Comparison of ENCODE assay signal across 8 cellular contexts in genomic region chr2:24359129-24359528, GRCh38. TPM values are rescaled to one million over a fixed set of nuclear protein-coding genes. Genes with fewer than 3 reads are reported as not detected.
DNase-seq lines count a peak whose midpoint lies in the region; ATAC-seq, FAIRE-seq and TF ChIP-seq lines count a peak whose summit lies in the region.

No MANE protein-coding gene starts in this region.

- H3K4me2 ChIP-seq in SU-DHL-6 (ENCODE audit: low read depth, low read length, poor library complexity, severe bottlenecking) = peak overlapping the region; percentile 74

- peaks cover 9% of the 10 kb centered on the region; the same call in 1 of the 2 replicates for H4K20me1 ChIP-seq in SU-DHL-6 (ENCODE audit: low read depth, low read length)

- DNase-seq in GM18507 (ENCODE audit: extremely low spot score, insufficient read length, low read depth) (no peak), fibroblast of the aortic adventitia (ENCODE audit: low read depth) (peak; percentile 13), sigmoid colon (no peak)
- DNase-seq in activated CD4-positive, alpha-beta T cell treated with anti-CD3 and anti-CD28 coated beads, Interleukin-2, amount 50 U/mL, for 48 hours = no peak

- H3K9me2 ChIP-seq in SU-DHL-6 (replicated peaks; ENCODE audit: insufficient read depth, low read length) = no peaks in the 10 kb centered on the region

- ATAC-seq in GM19328 (IDR thresholded peaks at IDR 0.05; ENCODE audit: unreplicated experiment) (no peak), HG02870 (IDR thresholded peaks at IDR 0.05; ENCODE audit: unreplicated experiment) (no peak), HG03457 (IDR thresholded peaks at IDR 0.05; ENCODE audit: unreplicated experiment) (no peak)

- H3K36me3 ChIP-seq in SU-DHL-6 (ENCODE audit: low read length) (no peaks in the 10 kb centered on the region), sigmoid colon (no peaks in the 10 kb centered on the region)

- 38 to 41% methylated on average over 9 of the region's 9 CpGs for WGBS in sigmoid colon, 2 donors

- TF ChIP-seq EP300 in sigmoid colon (IDR thresholded peaks at IDR 0.05) = no peak

- peak overlapping the region; percentile 95 for H3K4me3 ChIP-seq in SU-DHL-6 (ENCODE audit: insufficient read depth, low read length, poor library complexity, severe bottlenecking)
- H3K4me3 ChIP-seq in fibroblast of the aortic adventitia (ENCODE audit: low read depth, low read length) = peak overlapping the region; percentile 83
- H3K4me3 ChIP-seq in sigmoid colon = peak overlapping the region; percentile 77 to 100 (median 94)

- TF ChIP-seq POLR2A in sigmoid colon (IDR thresholded peaks at IDR 0.05) = no peak

- H3K9ac ChIP-seq in SU-DHL-6 (ENCODE audit: low read length) = peak overlapping the region; percentile 93

- peaks cover 57% of the 10 kb centered on the region for H3K79me2 ChIP-seq in SU-DHL-6 (ENCODE audit: insufficient read depth, low read length)

- FAIRE-seq in GM18507 (lab: Jason Lieb, UNC) = peak; percentile 26

- H2AFZ ChIP-seq in SU-DHL-6 (ENCODE audit: low read depth, low read length, severe bottlenecking) = peak overlapping the region; percentile 95

- H3K27me3 ChIP-seq in SU-DHL-6 (ENCODE audit: low read length) (no peaks in the 10 kb centered on the region), sigmoid colon (no peaks in the 10 kb centered on the region)

- H3F3A ChIP-seq in SU-DHL-6 (ENCODE audit: insufficient read depth) = peaks cover 26% of the 10 kb centered on the region

- TF ChIP-seq CTCF in SU-DHL-6 (IDR thresholded peaks at IDR 0.05; ENCODE audit: insufficient read depth, low read length, poor library complexity, severe bottlenecking) (no peak), fibroblast of the aortic adventitia (IDR thresholded peaks at IDR 0.05; ENCODE audit: insufficient read depth, low read length) (no peak), sigmoid colon (IDR thresholded peaks at IDR 0.05) (no peak)

- intact Hi-C loops in sigmoid colon (cut with DNase I) = no loop called here

- peaks cover 0 to 34% (median 18%) of the 10 kb centered on the region in 4 donors for H3K4me1 ChIP-seq in sigmoid colon

- H3K27ac ChIP-seq in SU-DHL-6 (ENCODE audit: low read depth, low read length) = peak overlapping the region; percentile 69
- H3K27ac ChIP-seq in sigmoid colon = peak overlapping the region; percentile 88 to 98 (median 94)

- H3K9me3 ChIP-seq in SU-DHL-6 (ENCODE audit: insufficient read depth, low read length) (no peaks in the 10 kb centered on the region), sigmoid colon (no peaks in the 10 kb centered on the region)

RNA-seq across cellular contexts. Expression of gene ITSN2, which starts 1.2 kb away (rescaled TPM):
- total RNA-seq in fibroblast of the aortic adventitia (ENCODE audit: low replicate concordance) (23.9 and 32.4 TPM in 2 replicates), sigmoid colon (10 to 100 TPM; 56.0 to 73.6 (median 58.1) TPM)
- 10 to 100 TPM; 19.2 to 27.0 (median 19.7) TPM for polyA plus RNA-seq in sigmoid colon
